ENCODE assay signal across 29 cellular contexts in genomic region chr10:12577610-12578009, GRCh38.
A peak's percentile ranks its signal among the peaks of the same experiment; 100 is the strongest.
DNase-seq lines count a peak whose midpoint lies in the region; TF ChIP-seq lines count a peak whose summit lies in the region.
"Had no signal": no experiment of that assay in that cellular context is flagged by ENCODE, and none has a peak within 500 bp of the region (broad histone marks: within the 10 kb centered on the region; RNA-seq: fewer than 3 reads in every experiment).

No MANE protein-coding gene starts in this region.

- peak; percentile 57 for DNase-seq in osteoblast (ENCODE audit: insufficient read length, low spot score, missing footprints)
- peak; percentile 26 for DNase-seq in sigmoid colon
- no peak for DNase-seq in NCI-H82 treated with DMSO at 0.1 percent for 48 hours (lab: John Stamatoyannopoulos, UW; ENCODE audit: unreplicated experiment)
- DNase-seq in NCI-H345 (lab: John Stamatoyannopoulos, UW) = no peak
- DNase-seq: 8988T; ACHN; AML-193; BE2C; C1 segment of cervical spinal cord; Caco-2; Calu3; CD4-positive, alpha-beta memory T cell; CD4-positive, alpha-beta T cell; CD4-positive, CD25-positive, alpha-beta regulatory T cell; CD8-positive, alpha-beta memory T cell; CD8-positive, alpha-beta T cell; COR-L47; DMS 273 treated with DMSO at 0.1 percent for 48 hours; DMS153; DMS53; DMS79; DMS79 treated with DMSO at 0.1 percent for 48 hours; DND-41; EL had no signal

- H3K27ac ChIP-seq in osteoblast (ENCODE audit: low read depth, low read length) (no peak overlapping the region), sigmoid colon (no peak overlapping the region)
- H3K27ac ChIP-seq: 22Rv1; A549; BLaER1; BLaER1 treated with 17β-estradiol and CSF1 and Interleukin-3, amounts not matched to agents 10 nM and 100 nM; C4-2B had no signal

- no peak for TF ChIP-seq EP300 in sigmoid colon (IDR thresholded peaks at IDR 0.05)

- H2AFZ ChIP-seq in osteoblast (ENCODE audit: low read length) = no peak overlapping the region

- no peaks in the 10 kb centered on the region for H3K27me3 ChIP-seq in osteoblast (ENCODE audit: insufficient read depth, low read length)
- H3K27me3 ChIP-seq in sigmoid colon = no peaks in the 10 kb centered on the region
- H3K27me3 ChIP-seq: BE2C; BLaER1; BLaER1 treated with 17β-estradiol and CSF1 and Interleukin-3, amounts not matched to agents 10 nM and 100 nM had no signal

- no peaks in the 10 kb centered on the region for H3K36me3 ChIP-seq in osteoblast (ENCODE audit: insufficient read depth, low read length)
- H3K36me3 ChIP-seq in sigmoid colon = no peaks in the 10 kb centered on the region
- H3K36me3 ChIP-seq: BE2C had no signal

- intact Hi-C loops in sigmoid colon (cut with DNase I) = no loop called here

- no peaks in the 10 kb centered on the region for H4K20me1 ChIP-seq in osteoblast (ENCODE audit: insufficient read depth, low read length)
- H4K20me1 ChIP-seq: BLaER1; BLaER1 treated with 17β-estradiol and CSF1 and Interleukin-3, amounts not matched to agents 10 nM and 100 nM had no signal

- H3K4me1 ChIP-seq in osteoblast (ENCODE audit: insufficient read depth, low read length) = no peaks in the 10 kb centered on the region
- H3K4me1 ChIP-seq in sigmoid colon = peaks cover 0 to 16% (median 7%) of the 10 kb centered on the region in 4 donors
- H3K4me1 ChIP-seq: BE2C, Caco-2 had no signal

- H3K79me2 ChIP-seq in osteoblast (ENCODE audit: insufficient read depth, low read length) = no peaks in the 10 kb centered on the region

- TF ChIP-seq POLR2A in sigmoid colon (IDR thresholded peaks at IDR 0.05) = no peak

- H3K9me3 ChIP-seq in osteoblast (ENCODE audit: low read depth, low read length) (no peaks in the 10 kb centered on the region), sigmoid colon (no peaks in the 10 kb centered on the region)
- H3K9me3 ChIP-seq: BE2C had no signal

- H3K4me2 ChIP-seq in osteoblast (ENCODE audit: insufficient read depth, low read length) = no peak overlapping the region
- H3K4me2 ChIP-seq: A549; BLaER1; BLaER1 treated with 17β-estradiol and CSF1 and Interleukin-3, amounts not matched to agents 10 nM and 100 nM had no signal

- TF ChIP-seq CTCF in osteoblast (IDR thresholded peaks at IDR 0.05; ENCODE audit: extremely low read depth, low read depth, low read length) = no peak
- no peak for TF ChIP-seq CTCF in sigmoid colon (IDR thresholded peaks at IDR 0.05)

- H3K4me3 ChIP-seq in osteoblast (ENCODE audit: insufficient read depth, low read length) (no peak overlapping the region), sigmoid colon (no peak overlapping the region)
- H3K4me3 ChIP-seq: A549; BLaER1; BLaER1 treated with 17β-estradiol and CSF1 and Interleukin-3, amounts not matched to agents 10 nM and 100 nM had no signal

- WGBS in sigmoid colon, 2 donors = 95 to 97% methylated on average over 7 of the region's 7 CpGs

Comparison
In these comparisons a context has a peak if more than half of its experiments do, and no peak if none do; other contexts are left out.
1. DNase-seq: peak in osteoblast (single experiment) and sigmoid colon (single experiment); none in NCI-H82 treated with DMSO at 0.1 percent for 48 hours (single experiment) and NCI-H345 (single experiment).